In genomic region chr3:129665024-129665768, GRCh38 we compare ENCODE assay signal across 14 cellular contexts. TPM values are rescaled to one million over a fixed set of nuclear protein-coding genes. Genes with fewer than 3 reads are reported as not detected.
DNase-seq lines count a peak whose midpoint lies in the region; ATAC-seq and TF ChIP-seq lines count a peak whose summit lies in the region.
"Had no signal": no experiment of that assay in that cellular context is flagged by ENCODE, and none has a peak within 500 bp of the region (broad histone marks: within the 10 kb centered on the region; RNA-seq: fewer than 3 reads in every experiment).

No MANE protein-coding gene starts in this region.

- peaks cover 0 to 49% (median 16%) of the 10 kb centered on the region in 12 donors for H3K4me1 ChIP-seq in heart left ventricle

- peaks cover 5% of the 10 kb centered on the region for H3K9me3 Mint-ChIP-seq in type B pancreatic cell
- H3K9me3 Mint-ChIP-seq: naive thymus-derived CD4-positive, alpha-beta T cell had no signal

- no peaks in the 10 kb centered on the region for H3K9me3 ChIP-seq in heart left ventricle

- H3K4me3 ChIP-seq in heart left ventricle (no peak overlapping the region), fibroblast of the aortic adventitia (ENCODE audit: low read depth, low read length) (no peak overlapping the region)

- peak overlapping the region; percentile 97 for H3K27ac Mint-ChIP-seq in type B pancreatic cell
- H3K27ac Mint-ChIP-seq: naive thymus-derived CD4-positive, alpha-beta T cell had no signal

- no peaks in the 10 kb centered on the region for H3K27me3 Mint-ChIP-seq in type B pancreatic cell
- H3K27me3 Mint-ChIP-seq: naive thymus-derived CD4-positive, alpha-beta T cell had no signal

- H3K27ac ChIP-seq in heart left ventricle, result peak overlapping the region in 9 of 12 donors; percentile 42 to 79 (median 65)
- H3K27ac ChIP-seq: KMS-11 had no signal

- peaks cover 17% of the 10 kb centered on the region for H3K4me1 Mint-ChIP-seq in type B pancreatic cell (ENCODE audit: unreplicated experiment)

- ATAC-seq in heart left ventricle, result peak in 1 of 4 donors; percentile 31
- ATAC-seq: naive thymus-derived CD4-positive, alpha-beta T cell had no signal

- no peak for TF ChIP-seq POLR2A in heart left ventricle (IDR thresholded peaks at IDR 0.05)

- peaks cover 0 to 20% (median 7%) of the 10 kb centered on the region in 9 donors for H3K36me3 ChIP-seq in heart left ventricle

- H3K4me3 Mint-ChIP-seq in type B pancreatic cell, result peak overlapping the region; percentile 30
- H3K4me3 Mint-ChIP-seq: naive thymus-derived CD4-positive, alpha-beta T cell had no signal

- intact Hi-C loops in heart left ventricle (cut with DNase I), result no loop called here
- intact Hi-C loops in cardiac septum (cut with DNase I), result no loop called here

- peaks cover 24% of the 10 kb centered on the region for H3K36me3 Mint-ChIP-seq in type B pancreatic cell

- WGBS in heart left ventricle, 4 donors, result 95 to 99% (median 97%) methylated on average over 3 of the region's 3 CpGs

- TF ChIP-seq CTCF in heart left ventricle (IDR thresholded peaks at IDR 0.05), result no peak
- TF ChIP-seq CTCF in fibroblast of the aortic adventitia (IDR thresholded peaks at IDR 0.05; ENCODE audit: insufficient read depth, low read length), result no peak
- no peak for TF ChIP-seq CTCF in type B pancreatic cell (conservative IDR thresholded peaks at IDR 0.05)

- no peaks in the 10 kb centered on the region for H3K27me3 ChIP-seq in heart left ventricle

- DNase-seq in heart left ventricle (no peak), cardiac septum (ENCODE audit: low spot score) (no peak), SW480 (ENCODE audit: low spot score) (peak; percentile 13), fibroblast of the aortic adventitia (ENCODE audit: low read depth) (peak; percentile 58), type B pancreatic cell (ENCODE audit: extremely low spot score, unreplicated experiment) (no peak), cortex of kidney (lab: John Stamatoyannopoulos, UW) (no peak)
- DNase-seq in activated CD8-positive, alpha-beta memory T cell treated with anti-CD3 and anti-CD28 coated beads, Interleukin-2, amount 50 U/mL, for 4 hours, result no peak
- no peak for DNase-seq in stimulated activated CD4-positive, alpha-beta T cell treated with anti-CD3 and anti-CD28 coated beads, Interleukin-4, amount 100 ng/mL, for 24 hours
- DNase-seq: activated effector memory CD4-positive, alpha-beta T cell treated with Interleukin-2 at 50 U/mL for 16 hours; naive thymus-derived CD4-positive, alpha-beta T cell; SHP77 treated with DMSO at 0.1 percent for 48 hours; stimulated activated CD4-positive, alpha-beta T cell treated with anti-CD3 and anti-CD28 coated beads, Interleukin-12 subunit alpha, Interleukin-12 subunit beta, amount 100 ng/mL, for 4 hours; stimulated activated CD8-positive, alpha-beta memory T cell treated with anti-CD3 and anti-CD28 coated beads, Interleukin-4, amount 100 ng/mL, for 48 hours had no signal

RNA-seq across cellular contexts. Expression of gene PLXND1, which starts 58.7 kb away (rescaled TPM):
- total RNA-seq in heart left ventricle (100 to 1,000 TPM in 2 of 9 donors, 10 to 100 TPM in 7; 40.8 to 218 (median 64.9) TPM), cardiac septum (54.8 TPM), fibroblast of the aortic adventitia (ENCODE audit: low replicate concordance) (31.4 and 76.3 TPM in 2 replicates), type B pancreatic cell (ENCODE audit: low replicate concordance) (56.9 and 71.0 TPM in 2 replicates)
- 10 to 100 TPM; 66.4 to 67.3 TPM for polyA plus RNA-seq in heart left ventricle

Comparison
In these comparisons a context has a peak if more than half of its experiments do, and no peak if none do; other contexts are left out.
1. DNase-seq: peak in SW480 (single experiment) and fibroblast of the aortic adventitia (single experiment); none in heart left ventricle (0 of 5), cardiac septum (single experiment), type B pancreatic cell (single experiment), cortex of kidney (single experiment), activated CD8-positive, alpha-beta memory T cell treated with anti-CD3 and anti-CD28 coated beads, Interleukin-2, amount 50 U/mL, for 4 hours (single experiment) and stimulated activated CD4-positive, alpha-beta T cell treated with anti-CD3 and anti-CD28 coated beads, Interleukin-4, amount 100 ng/mL, for 24 hours (single experiment).